In the genomic region with DNA sequence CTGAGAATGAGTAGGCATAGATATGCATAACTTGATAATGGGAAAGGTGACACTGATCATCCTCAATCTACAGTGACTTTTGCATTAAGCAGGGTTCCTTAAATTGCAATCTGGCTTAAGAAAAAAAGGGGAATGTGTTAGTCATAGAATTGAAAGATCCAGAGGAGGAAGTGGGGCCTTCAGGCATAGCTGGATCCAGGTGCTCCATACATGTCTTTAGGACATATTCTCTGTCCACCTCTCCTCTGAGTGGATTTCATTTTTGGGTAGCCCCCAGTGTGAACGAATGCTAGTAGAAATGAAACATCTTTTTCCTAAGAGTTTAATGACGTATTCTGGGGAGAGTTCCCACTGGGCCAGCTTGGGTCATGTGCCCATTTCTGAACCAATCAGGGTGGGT, we compare ENCODE assay signal across 8 cellular contexts. TPM values are rescaled to one million over a fixed set of nuclear protein-coding genes. Genes with fewer than 3 reads are reported as not detected.
"Had no signal": no experiment of that assay in that cellular context is flagged by ENCODE, and none has a peak within 500 bp of the region (broad histone marks: within the 10 kb centered on the region; RNA-seq: fewer than 3 reads in every experiment).

No MANE protein-coding gene starts in this region.

- DNase-seq: H9, HCEC 1CT, KG1 had no signal

- ATAC-seq: GM23338 had no signal

- H3K4me2 ChIP-seq: GM23338 had no signal

- H2AFZ ChIP-seq: GM23338 had no signal

- H3K4me3 ChIP-seq: GM23338 had no signal

- FAIRE-seq: H1, H54, HTR-8/SVneo had no signal

RNA-seq across cellular contexts. Expression of gene CCDC63, which starts 27.6 kb away (rescaled TPM):
- polyA plus RNA-seq: IgD-negative memory B cell had no signal

RNA-seq across cellular contexts. Expression of gene MYL2, which starts 46.0 kb away (rescaled TPM):
- polyA plus RNA-seq: GM23338, H1 had no signal
